In the genomic region with DNA sequence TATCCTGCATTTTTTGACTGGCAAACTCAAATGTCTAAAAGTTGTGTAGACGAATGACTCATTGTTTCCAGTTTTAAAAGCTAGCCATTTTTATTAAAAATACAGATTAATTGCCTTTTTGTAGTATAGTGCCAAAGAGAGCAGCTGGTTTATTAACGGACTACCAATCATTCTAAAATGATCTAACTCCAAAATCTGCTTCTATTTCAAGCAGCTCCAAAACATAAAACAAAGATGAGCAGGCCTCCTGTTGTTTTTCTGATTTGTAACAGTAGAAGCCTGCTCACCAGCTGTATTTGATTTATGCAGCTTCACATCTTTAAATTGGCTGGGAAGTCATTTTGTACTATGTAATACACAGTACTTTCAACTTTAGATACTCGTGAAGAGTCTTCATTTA, we compare ENCODE assay signal across 22 cellular contexts.
DNase-seq lines count a peak whose midpoint lies in the region; ATAC-seq, FAIRE-seq and TF ChIP-seq lines count a peak whose summit lies in the region.
"Had no signal": no experiment of that assay in that cellular context is flagged by ENCODE, and none has a peak within 500 bp of the region (broad histone marks: within the 10 kb centered on the region; RNA-seq: fewer than 3 reads in every experiment).

No MANE protein-coding gene starts in this region.

- CTCF ChIA-PET in PC-9 (lab: Charles Lee), result no interaction called here

- WGBS in pancreas, 2 donors, result 86 to 90% methylated on average over 3 of the region's 3 CpGs

- intact Hi-C loops in PC-9 (cut with micrococcal nuclease; ENCODE audit: unreplicated experiment) (no loop called here), pancreas (cut with DNase I) (no loop called here)

- H3K27me3 ChIP-seq in PC-9 (ENCODE audit: insufficient read depth, low read depth), result no peaks in the 10 kb centered on the region
- no peaks in the 10 kb centered on the region for H3K27me3 ChIP-seq in pancreas
- H3K27me3 ChIP-seq: heart left ventricle had no signal

- no peaks in the 10 kb centered on the region for H3K79me2 ChIP-seq in PC-9 (ENCODE audit: low read depth)

- TF ChIP-seq CTCF in astrocyte of the spinal cord (IDR thresholded peaks at IDR 0.05; ENCODE audit: low read depth, low read length) (no peak), PC-9 (conservative IDR thresholded peaks at IDR 0.05) (no peak), pancreas (IDR thresholded peaks at IDR 0.05) (no peak)

- BruUV-seq in PC-9 (replicated peaks; lab: Mats Ljungman, UMichigan), result no TSS peak

- in situ Hi-C loops in astrocyte of the spinal cord (cut with HindIII; ENCODE audit: low sequenced_read_pairs), result no loop called here

- H3K36me3 ChIP-seq in PC-9 (ENCODE audit: low read depth) (no peaks in the 10 kb centered on the region; the same call in 1 of the 2 replicates), pancreas (peaks cover 0 to 10% (median 0%) of the 10 kb centered on the region in 3 donors)

- no peaks in the 10 kb centered on the region for H3F3A ChIP-seq in PC-9 (ENCODE audit: insufficient read depth, low read depth)

- no peaks in the 10 kb centered on the region for H3K9me2 ChIP-seq in PC-9 (ENCODE audit: insufficient read depth)

- no peaks in the 10 kb centered on the region for H3K9me3 ChIP-seq in PC-9 (ENCODE audit: insufficient read depth, low read depth)
- H3K9me3 ChIP-seq in pancreas, result no peaks in the 10 kb centered on the region

- H2AFZ ChIP-seq in PC-9, result no peak overlapping the region
- H2AFZ ChIP-seq: GM23338 had no signal

- H3K27ac ChIP-seq in PC-9, result no peak overlapping the region
- no peak overlapping the region for H3K27ac ChIP-seq in pancreas
- H3K27ac ChIP-seq: heart left ventricle, left ventricle myocardium inferior had no signal

- DNase-seq in Ammon's horn (ENCODE audit: low spot score) (peak; percentile 22), NCI-H146 (lab: John Stamatoyannopoulos, UW) (peak; percentile 59), astrocyte of the spinal cord (ENCODE audit: low read depth, low spot score) (peak; percentile 49), myocyte (ENCODE audit: low read depth) (peak; percentile 47), PC-9 (no peak), pancreas (no peak)
- no peak for DNase-seq in activated effector memory CD4-positive, alpha-beta T cell treated with anti-CD3 and anti-CD28 coated beads, Interleukin-2, amount 50 U/mL, for 16 hours
- DNase-seq: activated CD4-positive, alpha-beta T cell treated with anti-CD3 and anti-CD28 coated beads, Interleukin-2, amount 10 ng/mL, durations not matched to agents 7 days and 5 days; activated CD8-positive, alpha-beta memory T cell treated with anti-CD3 and anti-CD28 coated beads, Interleukin-2, amount 50 U/mL, for 4 hours; activated gamma-delta T cell treated with Interleukin-2 at 50 U/mL for 16 hours; amygdala; central memory CD4-positive, alpha-beta T cell; effector CD4-positive, alpha-beta T cell; heart left ventricle; Karpas-422; left ventricle myocardium inferior; stimulated activated CD4-positive, alpha-beta T cell treated with anti-CD3 and anti-CD28 coated beads, Interleukin-12 subunit alpha, Interleukin-12 subunit beta, amount 100 ng/mL, for 4 hours; T-helper 1 cell had no signal

- POLR2A ChIA-PET in PC-9 (lab: Charles Lee; ENCODE audit: unreplicated experiment), result no interaction called here

- H3K4me2 ChIP-seq in PC-9, result no peak overlapping the region
- H3K4me2 ChIP-seq: GM23338 had no signal

- no peaks in the 10 kb centered on the region for H4K20me1 ChIP-seq in PC-9 (ENCODE audit: insufficient read depth)

- H3K4me1 ChIP-seq in PC-9 (replicated peaks; ENCODE audit: insufficient read depth), result no peaks in the 10 kb centered on the region
- H3K4me1 ChIP-seq in pancreas, result no peaks in the 10 kb centered on the region
- H3K4me1 ChIP-seq: heart left ventricle, left ventricle myocardium inferior had no signal

- H3K4me3 ChIP-seq in astrocyte of the spinal cord (ENCODE audit: low read depth, low read length) (no peak overlapping the region), PC-9 (no peak overlapping the region), pancreas (no peak overlapping the region)
- H3K4me3 ChIP-seq: GM23338, heart left ventricle, left ventricle myocardium inferior had no signal

- ATAC-seq in GM19467 (IDR thresholded peaks at IDR 0.05; ENCODE audit: unreplicated experiment) (no peak), pancreas (no peak)
- ATAC-seq: esophagus mucosa, GM23338, heart left ventricle had no signal

- no peak for FAIRE-seq in pancreas (lab: Jason Lieb, UNC)
- FAIRE-seq: GM19239 had no signal

Comparison
In these comparisons a context has a peak if more than half of its experiments do, and no peak if none do; other contexts are left out.
1. DNase-seq: peak in Ammon's horn (single experiment), NCI-H146 (single experiment), astrocyte of the spinal cord (single experiment) and myocyte (single experiment); none in PC-9 (0 of 2), pancreas (0 of 6) and activated effector memory CD4-positive, alpha-beta T cell treated with anti-CD3 and anti-CD28 coated beads, Interleukin-2, amount 50 U/mL, for 16 hours (single experiment).